ENCODE assay signal across 1 cellular context in genomic region chr22:46734213-46734722, GRCh38.
TF ChIP-seq lines count a peak whose summit lies in the region.

No MANE protein-coding gene starts in this region.

TF ChIP-seq in K562, 482 proteins besides CTCF, POLR2A, EP300 and RAD21:
- TF ChIP-seq ZNF316 (IDR thresholded peaks at IDR 0.05), result 0 out of 2 replicates have a peak, but pooled peaks have one; percentile 3
